Comparison of ENCODE assay signal across 15 cellular contexts in genomic region chr2:200477667-200478121, GRCh38. TPM values are rescaled to one million over a fixed set of nuclear protein-coding genes. Genes with fewer than 3 reads are reported as not detected.
DNase-seq lines count a peak whose midpoint lies in the region; ATAC-seq and TF ChIP-seq lines count a peak whose summit lies in the region.
"Had no signal": no experiment of that assay in that cellular context is flagged by ENCODE, and none has a peak within 500 bp of the region (broad histone marks: within the 10 kb centered on the region; RNA-seq: fewer than 3 reads in every experiment).

No MANE protein-coding gene starts in this region.

- H3K27ac ChIP-seq in uterus (peak overlapping the region; percentile 26 to 31), colonic mucosa (no peak overlapping the region), spleen (peak overlapping the region in 4 of 8 donors; percentile 32 to 51 (median 42))
- H3K27ac ChIP-seq: WERI-Rb-1 had no signal

- H3K9me3 Mint-ChIP-seq in activated CD4-positive, alpha-beta T cell treated with anti-CD3 and anti-CD28 coated beads, Interleukin-2, amount 10 ng/mL, durations not matched to agents 7 days and 5 days, result no peaks in the 10 kb centered on the region
- H3K9me3 Mint-ChIP-seq: CD4-positive, alpha-beta T cell had no signal

- H3K36me3 Mint-ChIP-seq in activated CD4-positive, alpha-beta T cell treated with anti-CD3 and anti-CD28 coated beads, Interleukin-2, amount 10 ng/mL, durations not matched to agents 7 days and 5 days (ENCODE audit: low read depth), result peaks cover 28% of the 10 kb centered on the region

- H3K27ac Mint-ChIP-seq in activated CD4-positive, alpha-beta T cell treated with anti-CD3 and anti-CD28 coated beads, Interleukin-2, amount 10 ng/mL, durations not matched to agents 7 days and 5 days, result peak overlapping the region; percentile 62
- H3K27ac Mint-ChIP-seq: activated naive CD8-positive, alpha-beta T cell; CD4-positive, alpha-beta T cell had no signal

- CTCF ChIA-PET in activated CD4-positive, alpha-beta T cell treated with anti-CD3 and anti-CD28 coated beads, Interleukin-2, amount 10 ng/mL, durations not matched to agents 7 days and 5 days (lab: Charles Lee), result interaction anchor here (1.6 kb wide), 1 partner anchor 32 kb away, joined by 3 read pairs; the partner anchor contains the start of gene KCTD18

- POLR2A ChIA-PET in activated CD4-positive, alpha-beta T cell treated with anti-CD3 and anti-CD28 coated beads, Interleukin-2, amount 10 ng/mL, durations not matched to agents 7 days and 5 days (lab: Charles Lee), result no interaction called here

- H3K27me3 ChIP-seq in uterus (no peaks in the 10 kb centered on the region), colonic mucosa (no peaks in the 10 kb centered on the region), spleen (replicated peaks in 1 of 7) (no peaks in the 10 kb centered on the region)

- H3K27me3 Mint-ChIP-seq in activated CD4-positive, alpha-beta T cell treated with anti-CD3 and anti-CD28 coated beads, Interleukin-2, amount 10 ng/mL, durations not matched to agents 7 days and 5 days, result no peaks in the 10 kb centered on the region
- H3K27me3 Mint-ChIP-seq: activated naive CD8-positive, alpha-beta T cell; CD4-positive, alpha-beta T cell had no signal

- H3K4me1 Mint-ChIP-seq in activated CD4-positive, alpha-beta T cell treated with anti-CD3 and anti-CD28 coated beads, Interleukin-2, amount 10 ng/mL, durations not matched to agents 7 days and 5 days, result peaks cover 14% of the 10 kb centered on the region

- H3K4me1 ChIP-seq in uterus (no peaks in the 10 kb centered on the region), colonic mucosa (no peaks in the 10 kb centered on the region), spleen (peaks cover 0 to 12% (median 5%) of the 10 kb centered on the region in 6 donors)

- TF ChIP-seq CTCF in uterus (IDR thresholded peaks at IDR 0.05) (no peak), colonic mucosa (IDR thresholded peaks at IDR 0.05) (no peak), spleen (IDR thresholded peaks at IDR 0.05 in 8 of 11, conservative IDR thresholded peaks at IDR 0.05 in 3 of 11) (no peak)

- no peak overlapping the region for H3K4me3 Mint-ChIP-seq in activated CD4-positive, alpha-beta T cell treated with anti-CD3 and anti-CD28 coated beads, Interleukin-2, amount 10 ng/mL, durations not matched to agents 7 days and 5 days
- H3K4me3 Mint-ChIP-seq: activated naive CD8-positive, alpha-beta T cell; CD4-positive, alpha-beta T cell had no signal

- intact Hi-C loops in Right ventricle myocardium superior (cut with DNase I), result loop anchor here (10.0 kb wide), 1 partner anchor 173 kb away; the partner anchor contains the start of gene SPATS2L
- intact Hi-C loops in uterus (cut with DNase I; ENCODE audit: low total_unique reads), result no loop called here
- intact Hi-C loops in colonic mucosa (cut with DNase I), result no loop called here
- intact Hi-C loops in spleen (cut with DNase I; ENCODE audit: low total_unique reads), result no loop called here

- H3K36me3 ChIP-seq in uterus (no peaks in the 10 kb centered on the region), colonic mucosa (no peaks in the 10 kb centered on the region), spleen (peaks cover 0 to 64% (median 7%) of the 10 kb centered on the region in 6 donors)

- H3K9me3 ChIP-seq in uterus (no peaks in the 10 kb centered on the region), colonic mucosa (no peaks in the 10 kb centered on the region), spleen (no peaks in the 10 kb centered on the region)

- no peak for TF ChIP-seq POLR2A in uterus (IDR thresholded peaks at IDR 0.05)
- no peak for TF ChIP-seq POLR2A in spleen (IDR thresholded peaks at IDR 0.05)

- DNase-seq in activated CD4-positive, alpha-beta T cell treated with anti-CD3 and anti-CD28 coated beads, Interleukin-2, amount 10 ng/mL, durations not matched to agents 7 days and 5 days, result no peak
- DNase-seq in activated CD4-positive, alpha-beta T cell treated with anti-CD3 and anti-CD28 coated beads for 48 hours, result no peak
- DNase-seq in Right ventricle myocardium superior (peak; percentile 76), occipital lobe (lab: John Stamatoyannopoulos, UW) (peak; percentile 43), uterus (peak in 1 of 2 donors; percentile 55), colonic mucosa (no peak), spleen (no peak)
- DNase-seq: 8988T; CD4-positive, alpha-beta T cell; cortex of kidney; NCI-H1105 treated with DMSO at 0.1 percent for 48 hours; stimulated activated naive CD4-positive, alpha-beta T cell treated with Interleukin-2 at 50 U/mL for 16 hours; WERI-Rb-1 had no signal

- peak; percentile 90 for ATAC-seq in Right ventricle myocardium superior (ENCODE audit: poor library complexity)
- ATAC-seq in GM19023 (IDR thresholded peaks at IDR 0.05; ENCODE audit: unreplicated experiment), result no peak

- 77 to 95% (median 85%) methylated on average over 21 of the region's 21 CpGs for WGBS in spleen, 5 donors

- H3K4me3 ChIP-seq in uterus (no peak overlapping the region), colonic mucosa (no peak overlapping the region), spleen (peak overlapping the region in 1 of 8 donors; percentile 19)

- H3K9ac ChIP-seq in colonic mucosa (ENCODE audit: low read depth in 2 of 2, low read length in 2 of 2), result no peak overlapping the region

RNA-seq across cellular contexts. Expression of gene KCTD18, which starts 32.2 kb away (rescaled TPM):
- total RNA-seq in activated CD4-positive, alpha-beta T cell treated with anti-CD3 and anti-CD28 coated beads, Interleukin-2, amount 10 ng/mL, durations not matched to agents 7 days and 5 days, result 10 to 100 TPM; 20.4 to 20.5 TPM
- total RNA-seq in Right ventricle myocardium superior (9.0 TPM), occipital lobe (10.0 TPM), uterus (10 to 100 TPM; 10.5 to 77.4 (median 16.9) TPM), colonic mucosa (10 to 100 TPM in 1 of 2 donors, 1 to 10 TPM in 1; 8.6 to 13.8 TPM), spleen (10 to 100 TPM; 11.1 to 21.5 (median 17.0) TPM)
- 10 to 100 TPM; 11.6 to 12.0 (median 11.6) TPM for polyA plus RNA-seq in spleen

RNA-seq across cellular contexts. Expression of gene SGO2, which starts 48.3 kb away (rescaled TPM):
- total RNA-seq in activated CD4-positive, alpha-beta T cell treated with anti-CD3 and anti-CD28 coated beads, Interleukin-2, amount 10 ng/mL, durations not matched to agents 7 days and 5 days, result 10 to 100 TPM; 47.7 to 55.2 TPM
- 1.3 TPM for total RNA-seq in Right ventricle myocardium superior
- total RNA-seq in occipital lobe, result 4.8 TPM
- 10 to 100 TPM in 1 of 4 donors, 1 to 10 TPM in 3; 1.8 to 12.5 (median 2.3) TPM for total RNA-seq in uterus
- 10 to 100 TPM in 1 of 2 donors, 1 to 10 TPM in 1; 7.6 to 19.5 TPM for total RNA-seq in colonic mucosa
- total RNA-seq in spleen, result 1 to 10 TPM; 3.5 to 9.9 (median 5.0) TPM
- polyA plus RNA-seq in spleen, result 1 to 10 TPM in 2 of 3 donors, under 1 TPM in 1; 0.85 to 2.2 (median 1.6) TPM

Comparison
In these comparisons a context has a peak if more than half of its experiments do, and no peak if none do; other contexts are left out.
1. DNase-seq: peak in Right ventricle myocardium superior (single experiment) and occipital lobe (single experiment); none in activated CD4-positive, alpha-beta T cell treated with anti-CD3 and anti-CD28 coated beads, Interleukin-2, amount 10 ng/mL, durations not matched to agents 7 days and 5 days (single experiment), activated CD4-positive, alpha-beta T cell treated with anti-CD3 and anti-CD28 coated beads for 48 hours (single experiment), colonic mucosa (single experiment) and spleen (single experiment).